In the genomic region with DNA sequence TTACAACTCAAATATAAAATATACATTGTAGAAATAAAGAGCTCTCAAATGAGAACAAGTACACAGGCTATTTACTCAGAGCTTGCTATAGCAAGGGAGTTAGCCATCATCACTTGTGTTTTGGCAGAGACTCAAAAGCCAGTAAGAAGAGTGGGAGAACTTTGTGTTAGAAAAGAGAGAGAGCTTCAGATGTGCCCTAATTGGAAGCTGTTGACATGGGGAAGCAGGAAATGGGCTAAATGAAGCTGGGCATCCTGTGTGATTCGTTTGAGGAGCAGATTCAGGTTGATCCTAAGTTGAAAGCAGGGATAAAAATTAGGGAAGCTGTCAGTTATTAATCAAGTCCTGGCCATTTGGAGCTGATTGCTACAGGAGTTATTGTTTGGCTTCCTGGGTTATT, we compare ENCODE assay signal across 27 cellular contexts.
"Had no signal": no experiment of that assay in that cellular context is flagged by ENCODE, and none has a peak within 500 bp of the region (broad histone marks: within the 10 kb centered on the region; RNA-seq: fewer than 3 reads in every experiment).

No MANE protein-coding gene starts in this region.

- H3K4me1 Mint-ChIP-seq: activated CD4-positive, alpha-beta T cell treated with anti-CD3 and anti-CD28 coated beads, Interleukin-2, amount 10 ng/mL, durations not matched to agents 7 days and 5 days; activated CD8-positive, alpha-beta memory T cell treated with anti-CD3 and anti-CD28 coated beads, Interleukin-2, amount 10 ng/mL, durations not matched to agents 7 days and 5 days; activated naive CD8-positive, alpha-beta T cell treated with anti-CD3 and anti-CD28 coated beads, Interleukin-2, amount 50 U/mL, for 24 hours; memory B cell; nephron had no signal

- H3K36me3 ChIP-seq: esophagus squamous epithelium, gastroesophageal sphincter, neutrophil, ovary, prostate gland, right atrium auricular region, transverse colon, uterus, WERI-Rb-1 had no signal

- DNase-seq: activated CD4-positive, alpha-beta T cell treated with anti-CD3 and anti-CD28 coated beads, Interleukin-2, amount 10 ng/mL, durations not matched to agents 7 days and 5 days; activated CD4-positive, CD25-positive, alpha-beta regulatory T cell treated with anti-CD3 and anti-CD28 coated beads, Interleukin-2, amount 50 U/mL, for 72 hours; activated CD8-positive, alpha-beta memory T cell treated with anti-CD3 and anti-CD28 coated beads, Interleukin-2, amount 10 ng/mL, durations not matched to agents 7 days and 5 days; activated CD8-positive, alpha-beta T cell treated with anti-CD3 and anti-CD28 coated beads for 36 hours; activated gamma-delta T cell; activated naive CD4-positive, alpha-beta T cell treated with anti-CD3 and anti-CD28 coated beads, Interleukin-2, amount 50 U/mL, for 16 hours; activated naive CD8-positive, alpha-beta T cell treated with anti-CD3 and anti-CD28 coated beads, Interleukin-2, amount 50 U/mL, for 24 hours; activated T-cell treated with anti-CD3 and anti-CD28 coated beads for 4 hours; cerebellar nuclear complex; cortex of kidney; endodermal cell; esophagus squamous epithelium; head of caudate nucleus; islet precursor cell; left colon; ovary; stimulated activated CD4-positive, alpha-beta T cell treated with anti-CD3 and anti-CD28 coated beads, Interleukin-4, amount 100 ng/mL, for 4 hours; stimulated activated naive CD8-positive, alpha-beta T cell treated with anti-CD3 and anti-CD28 coated beads, Interleukin-15, Interleukin-2, amounts not matched to agents 100 U/mL and 50 U/mL, for 24 hours; transverse colon; uterus; WERI-Rb-1 had no signal

- H3K4me3 ChIP-seq: esophagus squamous epithelium, gastroesophageal sphincter, ovary, prostate gland, right atrium auricular region, transverse colon, uterus had no signal

- H3K27me3 ChIP-seq: esophagus squamous epithelium, gastroesophageal sphincter, neutrophil, ovary, right atrium auricular region, transverse colon, uterus had no signal

- H3K4me3 Mint-ChIP-seq: activated CD4-positive, alpha-beta T cell treated with anti-CD3 and anti-CD28 coated beads, Interleukin-2, amount 10 ng/mL, durations not matched to agents 7 days and 5 days; activated CD8-positive, alpha-beta memory T cell treated with anti-CD3 and anti-CD28 coated beads, Interleukin-2, amount 10 ng/mL, durations not matched to agents 7 days and 5 days; activated CD8-positive, alpha-beta T cell treated with anti-CD3 and anti-CD28 coated beads for 36 hours; activated naive CD8-positive, alpha-beta T cell treated with anti-CD3 and anti-CD28 coated beads, Interleukin-2, amount 50 U/mL, for 24 hours; endodermal cell; memory B cell; nephron had no signal

- H3K27ac Mint-ChIP-seq: activated CD4-positive, alpha-beta T cell treated with anti-CD3 and anti-CD28 coated beads, Interleukin-2, amount 10 ng/mL, durations not matched to agents 7 days and 5 days; activated CD8-positive, alpha-beta memory T cell treated with anti-CD3 and anti-CD28 coated beads, Interleukin-2, amount 10 ng/mL, durations not matched to agents 7 days and 5 days; activated CD8-positive, alpha-beta T cell treated with anti-CD3 and anti-CD28 coated beads for 36 hours; activated naive CD8-positive, alpha-beta T cell treated with anti-CD3 and anti-CD28 coated beads, Interleukin-2, amount 50 U/mL, for 24 hours; endodermal cell; memory B cell; nephron had no signal

- H3K27me3 Mint-ChIP-seq: activated CD4-positive, alpha-beta T cell treated with anti-CD3 and anti-CD28 coated beads, Interleukin-2, amount 10 ng/mL, durations not matched to agents 7 days and 5 days; activated CD8-positive, alpha-beta memory T cell treated with anti-CD3 and anti-CD28 coated beads, Interleukin-2, amount 10 ng/mL, durations not matched to agents 7 days and 5 days; activated CD8-positive, alpha-beta T cell treated with anti-CD3 and anti-CD28 coated beads for 36 hours; activated naive CD8-positive, alpha-beta T cell treated with anti-CD3 and anti-CD28 coated beads, Interleukin-2, amount 50 U/mL, for 24 hours; memory B cell had no signal

- H3K27ac ChIP-seq: esophagus squamous epithelium, gastroesophageal sphincter, neutrophil, ovary, prostate gland, right atrium auricular region, transverse colon, uterus, WERI-Rb-1 had no signal

- H3K4me1 ChIP-seq: esophagus squamous epithelium, gastroesophageal sphincter, prostate gland, right atrium auricular region, transverse colon, uterus had no signal

- ATAC-seq: activated CD8-positive, alpha-beta memory T cell treated with anti-CD3 and anti-CD28 coated beads, Interleukin-2, amount 10 ng/mL, durations not matched to agents 7 days and 5 days; activated CD8-positive, alpha-beta T cell treated with anti-CD3 and anti-CD28 coated beads for 36 hours; activated naive CD8-positive, alpha-beta T cell treated with anti-CD3 and anti-CD28 coated beads, Interleukin-2, amount 50 U/mL, for 24 hours; gastroesophageal sphincter; left colon; stimulated activated naive CD8-positive, alpha-beta T cell treated with anti-CD3 and anti-CD28 coated beads, Interleukin-15, Interleukin-2, amounts not matched to agents 100 U/mL and 50 U/mL, for 24 hours had no signal

- H3K9me3 ChIP-seq: neutrophil, ovary, prostate gland, transverse colon, uterus had no signal
